Comparison of ENCODE assay signal across 22 cellular contexts in the genomic region with DNA sequence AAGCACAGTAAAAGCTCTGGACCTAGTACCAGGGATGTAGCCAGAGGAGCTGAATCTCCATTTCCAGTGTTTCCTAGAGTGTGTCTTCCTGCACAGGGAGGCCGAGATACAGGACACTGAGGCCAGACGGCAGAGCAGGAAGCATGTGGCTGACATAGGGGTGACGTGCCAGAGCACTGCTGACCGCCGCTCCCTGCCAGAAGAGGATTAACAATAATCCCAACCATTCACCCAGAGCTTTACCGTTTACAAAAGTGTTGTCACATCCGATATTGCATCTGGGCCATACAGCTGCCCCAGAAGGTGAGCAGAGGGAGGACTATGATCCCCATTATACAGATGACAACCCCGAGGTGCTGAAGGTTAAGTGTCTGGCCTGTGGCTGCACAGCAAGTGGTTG. TPM values are rescaled to one million over a fixed set of nuclear protein-coding genes. Genes with fewer than 3 reads are reported as not detected.
"Had no signal": no experiment of that assay in that cellular context is flagged by ENCODE, and none has a peak within 500 bp of the region (broad histone marks: within the 10 kb centered on the region; RNA-seq: fewer than 3 reads in every experiment).

No MANE protein-coding gene starts in this region.

- H3K27ac ChIP-seq: neutrophil, parathyroid adenoma, sigmoid colon, vagina had no signal

- H3K9me3 Mint-ChIP-seq: activated B cell treated with CpG ODN at 0.5 μM for 24 hours; activated CD4-positive, alpha-beta memory T cell treated with anti-CD3 and anti-CD28 coated beads, Interleukin-2, amount 10 ng/mL, durations not matched to agents 7 days and 5 days; activated T-cell treated with anti-CD3 and anti-CD28 coated beads, Interleukin-2, amount 50 U/mL, for 4 hours; dendritic cell treated with granulocyte-macrophage colony-stimulating factor and Interleukin-4, amounts not matched to agents 40 ng/mL and 50 ng/mL, for 4 days; memory B cell; naive B cell had no signal

- H3K4me1 ChIP-seq: parathyroid adenoma, sigmoid colon had no signal

- H3K4me3 Mint-ChIP-seq: activated B cell treated with CpG ODN at 0.5 μM for 24 hours; activated CD4-positive, alpha-beta memory T cell treated with anti-CD3 and anti-CD28 coated beads, Interleukin-2, amount 10 ng/mL, durations not matched to agents 7 days and 5 days; activated CD8-positive, alpha-beta memory T cell treated with anti-CD3 and anti-CD28 coated beads, Interleukin-2, amount 10 ng/mL, durations not matched to agents 7 days and 5 days; activated T-cell treated with anti-CD3 and anti-CD28 coated beads, Interleukin-2, amount 50 U/mL, for 4 hours; dendritic cell treated with granulocyte-macrophage colony-stimulating factor and Interleukin-4, amounts not matched to agents 40 ng/mL and 50 ng/mL, for 4 days; memory B cell; naive B cell had no signal

- H3K27me3 Mint-ChIP-seq: activated B cell treated with CpG ODN at 0.5 μM for 24 hours; activated CD4-positive, alpha-beta memory T cell treated with anti-CD3 and anti-CD28 coated beads, Interleukin-2, amount 10 ng/mL, durations not matched to agents 7 days and 5 days; activated CD8-positive, alpha-beta memory T cell treated with anti-CD3 and anti-CD28 coated beads, Interleukin-2, amount 10 ng/mL, durations not matched to agents 7 days and 5 days; dendritic cell treated with granulocyte-macrophage colony-stimulating factor and Interleukin-4, amounts not matched to agents 40 ng/mL and 50 ng/mL, for 4 days; naive B cell had no signal

- H3K9me3 ChIP-seq: esophagus squamous epithelium, mucosa of descending colon, neutrophil, sigmoid colon, tibial nerve, vagina had no signal

- DNase-seq: activated B cell treated with CpG ODN at 0.5 μM for 24 hours; activated CD4-positive, alpha-beta memory T cell treated with anti-CD3 and anti-CD28 coated beads, Interleukin-2, amount 10 ng/mL, durations not matched to agents 7 days and 5 days; activated CD4-positive, alpha-beta T cell treated with anti-CD3 and anti-CD28 coated beads for 4 hours; activated CD8-positive, alpha-beta memory T cell treated with anti-CD3 and anti-CD28 coated beads, Interleukin-2, amount 10 ng/mL, durations not matched to agents 7 days and 5 days; activated naive CD4-positive, alpha-beta T cell treated with anti-CD3 and anti-CD28 coated beads, Interleukin-2, amount 50 U/mL, for 16 hours; activated T-cell treated with anti-CD3 and anti-CD28 coated beads, Interleukin-2, amount 50 U/mL, for 4 hours; effector CD8-positive, alpha-beta T cell; esophagus squamous epithelium; naive B cell; sigmoid colon; stimulated activated CD4-positive, alpha-beta T cell treated with anti-CD3 and anti-CD28 coated beads, Interleukin-1b, Interleukin-23, amount 100 ng/mL, for 48 hours; stimulated activated naive CD4-positive, alpha-beta T cell treated with Interleukin-2 at 50 U/mL for 16 hours had no signal

- H3K4me1 Mint-ChIP-seq: activated B cell treated with CpG ODN at 0.5 μM for 24 hours; activated CD4-positive, alpha-beta memory T cell treated with anti-CD3 and anti-CD28 coated beads, Interleukin-2, amount 10 ng/mL, durations not matched to agents 7 days and 5 days; activated CD8-positive, alpha-beta memory T cell treated with anti-CD3 and anti-CD28 coated beads, Interleukin-2, amount 10 ng/mL, durations not matched to agents 7 days and 5 days; memory B cell had no signal

- H3K4me3 ChIP-seq: esophagus squamous epithelium, mucosa of descending colon, sigmoid colon, tibial nerve, vagina had no signal

- H3K27me3 ChIP-seq: esophagus squamous epithelium, neutrophil, sigmoid colon, tibial nerve, vagina had no signal

- H3K27ac Mint-ChIP-seq: activated B cell treated with CpG ODN at 0.5 μM for 24 hours; activated CD4-positive, alpha-beta memory T cell treated with anti-CD3 and anti-CD28 coated beads, Interleukin-2, amount 10 ng/mL, durations not matched to agents 7 days and 5 days; activated CD8-positive, alpha-beta memory T cell treated with anti-CD3 and anti-CD28 coated beads, Interleukin-2, amount 10 ng/mL, durations not matched to agents 7 days and 5 days; dendritic cell treated with granulocyte-macrophage colony-stimulating factor and Interleukin-4, amounts not matched to agents 40 ng/mL and 50 ng/mL, for 4 days; memory B cell had no signal

RNA-seq across cellular contexts. Expression of gene CLDN19, which starts 5.8 kb away (rescaled TPM):
- total RNA-seq: activated B cell treated with CpG ODN at 0.5 μM for 24 hours; activated CD4-positive, alpha-beta memory T cell treated with anti-CD3 and anti-CD28 coated beads, Interleukin-2, amount 10 ng/mL, durations not matched to agents 7 days and 5 days; activated CD8-positive, alpha-beta memory T cell treated with anti-CD3 and anti-CD28 coated beads, Interleukin-2, amount 10 ng/mL, durations not matched to agents 7 days and 5 days; activated T-cell treated with anti-CD3 and anti-CD28 coated beads, Interleukin-2, amount 50 U/mL, for 4 hours; bronchial epithelial cell; chondrocyte; glomerular endothelial cell; sigmoid colon; vagina had no signal

RNA-seq across cellular contexts. Expression of gene TMEM269, which starts 38.9 kb away (rescaled TPM):
- total RNA-seq: activated CD4-positive, alpha-beta memory T cell treated with anti-CD3 and anti-CD28 coated beads, Interleukin-2, amount 10 ng/mL, durations not matched to agents 7 days and 5 days; esophagus squamous epithelium; glomerular endothelial cell; mucosa of descending colon; sigmoid colon; vagina had no signal
